In genomic region chr1:29519108-29519507, GRCh38 we compare ENCODE assay signal across 29 cellular contexts.
DNase-seq lines count a peak whose midpoint lies in the region; ATAC-seq and TF ChIP-seq lines count a peak whose summit lies in the region.
"Had no signal": no experiment of that assay in that cellular context is flagged by ENCODE, and none has a peak within 500 bp of the region (broad histone marks: within the 10 kb centered on the region; RNA-seq: fewer than 3 reads in every experiment).

No MANE protein-coding gene starts in this region.

- H3K27ac Mint-ChIP-seq in chondrocyte (ENCODE audit: unreplicated experiment), result no peak overlapping the region
- H3K27ac Mint-ChIP-seq in type B pancreatic cell, result no peak overlapping the region
- H3K27ac Mint-ChIP-seq: activated naive CD8-positive, alpha-beta T cell; activated T-helper 2 cell treated with anti-CD3 and anti-CD28 coated beads, Interferon-gamma antibody, Interleukin-2, Interleukin-4, amounts not matched to agents 10 μg/mL and 5 μg/mL and 100 μg/mL, durations not matched to agents 14 hours and 24 hours and 36 hours; stimulated activated memory B cell treated with anti-CD40 and anti-IgM and Interleukin-4, amounts not matched to agents 10 μg/mL and 1 μg/mL and 100 μg/mL, for 72 hours; T-cell had no signal

- H3K36me3 Mint-ChIP-seq in chondrocyte (ENCODE audit: low read depth) (no peaks in the 10 kb centered on the region), type B pancreatic cell (no peaks in the 10 kb centered on the region)
- H3K36me3 Mint-ChIP-seq: activated naive CD8-positive, alpha-beta T cell; immature natural killer cell; stimulated activated memory B cell treated with anti-CD40 and anti-IgM and Interleukin-4, amounts not matched to agents 10 μg/mL and 1 μg/mL and 100 μg/mL, for 72 hours; T-cell had no signal

- DNase-seq in activated CD8-positive, alpha-beta memory T cell treated with anti-CD3 and anti-CD28 coated beads for 24 hours, result peak; percentile 21
- DNase-seq in activated CD8-positive, alpha-beta memory T cell treated with anti-CD3 and anti-CD28 coated beads, Interleukin-2, amount 50 U/mL, for 4 hours, result no peak
- DNase-seq in chondrocyte (ENCODE audit: low spot score) (peak; percentile 61), mesenteric fat pad (ENCODE audit: low spot score) (peak; percentile 60), type B pancreatic cell (ENCODE audit: extremely low spot score, unreplicated experiment) (peak; percentile 58), lower lobe of right lung (no peak), NCI-H1930 (lab: John Stamatoyannopoulos, UW) (no peak)
- no peak for DNase-seq in activated naive CD4-positive, alpha-beta T cell treated with Interleukin-2 at 50 U/mL for 16 hours
- DNase-seq: 8988T; activated CD4-positive, alpha-beta T cell treated with anti-CD3 and anti-CD28 coated beads, Interleukin-2, amount 50 U/mL, for 4 hours; anterior cingulate cortex; C1 segment of cervical spinal cord; COR-L47; DMS79; effector CD8-positive, alpha-beta T cell; H7; immature natural killer cell; Karpas-422; left lung; mesendoderm; NCI-H1436; NCI-H345; T-cell; upper lobe of right lung had no signal

- H3K9me3 ChIP-seq in lower lobe of right lung, result no peaks in the 10 kb centered on the region
- H3K9me3 ChIP-seq: left lung, SJSA1, upper lobe of right lung had no signal

- intact Hi-C loops in lower lobe of right lung (cut with DNase I), result no loop called here

- no peaks in the 10 kb centered on the region for H3K4me1 ChIP-seq in lower lobe of right lung
- H3K4me1 ChIP-seq: left lung, SJSA1, upper lobe of right lung had no signal

- H3K27ac ChIP-seq in lower lobe of right lung, result no peak overlapping the region
- H3K27ac ChIP-seq: epithelial cell of prostate, left lung, SJSA1, upper lobe of right lung had no signal

- no peak for ATAC-seq in lower lobe of right lung
- ATAC-seq: left lung; stimulated activated memory B cell treated with anti-CD40 and anti-IgM and Interleukin-4, amounts not matched to agents 10 μg/mL and 1 μg/mL and 100 μg/mL, for 72 hours; T-cell; upper lobe of right lung had no signal

- H3K4me3 ChIP-seq in lower lobe of right lung, result no peak overlapping the region
- H3K4me3 ChIP-seq: left lung, SJSA1, upper lobe of right lung had no signal

- H3K36me3 ChIP-seq in lower lobe of right lung, result no peaks in the 10 kb centered on the region
- H3K36me3 ChIP-seq: left lung, SJSA1, upper lobe of right lung had no signal

- TF ChIP-seq CTCF in chondrocyte (IDR thresholded peaks at IDR 0.05), result no peak
- TF ChIP-seq CTCF in type B pancreatic cell (conservative IDR thresholded peaks at IDR 0.05), result no peak
- TF ChIP-seq CTCF in lower lobe of right lung (IDR thresholded peaks at IDR 0.05), result no peak

- H3K4me1 Mint-ChIP-seq in chondrocyte (ENCODE audit: low read depth) (no peaks in the 10 kb centered on the region), type B pancreatic cell (ENCODE audit: unreplicated experiment) (peaks cover 14% of the 10 kb centered on the region)
- H3K4me1 Mint-ChIP-seq: immature natural killer cell; stimulated activated memory B cell treated with anti-CD40 and anti-IgM and Interleukin-4, amounts not matched to agents 10 μg/mL and 1 μg/mL and 100 μg/mL, for 72 hours; T-cell had no signal

- H3K9me3 Mint-ChIP-seq in chondrocyte (ENCODE audit: low read depth), result no peaks in the 10 kb centered on the region
- no peaks in the 10 kb centered on the region for H3K9me3 Mint-ChIP-seq in type B pancreatic cell
- H3K9me3 Mint-ChIP-seq: activated T-helper 2 cell treated with anti-CD3 and anti-CD28 coated beads, Interferon-gamma antibody, Interleukin-2, Interleukin-4, amounts not matched to agents 10 μg/mL and 5 μg/mL and 100 μg/mL, durations not matched to agents 14 hours and 24 hours and 36 hours; immature natural killer cell; T-cell had no signal

- H3K4me3 Mint-ChIP-seq in chondrocyte (ENCODE audit: unreplicated experiment) (no peak overlapping the region), type B pancreatic cell (no peak overlapping the region)
- H3K4me3 Mint-ChIP-seq: activated naive CD8-positive, alpha-beta T cell; immature natural killer cell; stimulated activated memory B cell treated with anti-CD40 and anti-IgM and Interleukin-4, amounts not matched to agents 10 μg/mL and 1 μg/mL and 100 μg/mL, for 72 hours; T-cell had no signal

- H3K27me3 ChIP-seq in lower lobe of right lung (ENCODE audit: low read depth), result peaks cover 3% of the 10 kb centered on the region

- H3K27me3 Mint-ChIP-seq in chondrocyte (ENCODE audit: low read depth), result peaks cover 32% of the 10 kb centered on the region
- peaks cover 36% of the 10 kb centered on the region for H3K27me3 Mint-ChIP-seq in type B pancreatic cell

Comparison
In these comparisons a context has a peak if more than half of its experiments do, and no peak if none do; other contexts are left out.
1. DNase-seq: peak in activated CD8-positive, alpha-beta memory T cell treated with anti-CD3 and anti-CD28 coated beads for 24 hours (single experiment), chondrocyte (single experiment), mesenteric fat pad (single experiment) and type B pancreatic cell (single experiment); none in activated CD8-positive, alpha-beta memory T cell treated with anti-CD3 and anti-CD28 coated beads, Interleukin-2, amount 50 U/mL, for 4 hours (single experiment), lower lobe of right lung (single experiment), NCI-H1930 (0 of 2) and activated naive CD4-positive, alpha-beta T cell treated with Interleukin-2 at 50 U/mL for 16 hours (single experiment).